8 cellular contexts compared by ENCODE assay signal in genomic region chr20:20083796-20084195, GRCh38. TPM values are rescaled to one million over a fixed set of nuclear protein-coding genes. Genes with fewer than 3 reads are reported as not detected.
DNase-seq lines count a peak whose midpoint lies in the region; FAIRE-seq and TF ChIP-seq lines count a peak whose summit lies in the region.

No MANE protein-coding gene starts in this region.

- H3K27me3 ChIP-seq in A673 (replicated peaks; ENCODE audit: insufficient read depth, low read depth, low read length, poor library complexity) (peaks cover 16% of the 10 kb centered on the region), SJCRH30 (no peaks in the 10 kb centered on the region), neural cell (ENCODE audit: insufficient read depth, low read depth, low read length) (no peaks in the 10 kb centered on the region)

- no peaks in the 10 kb centered on the region for H4K20me1 ChIP-seq in neural cell (ENCODE audit: insufficient read depth)

- H3K4me1 ChIP-seq in A673 (ENCODE audit: insufficient read depth, low read length, poor library complexity, severe bottlenecking) (peaks cover 7% of the 10 kb centered on the region), SJCRH30 (peaks cover 17% of the 10 kb centered on the region)

- intact Hi-C loops in A673 (cut with micrococcal nuclease; ENCODE audit: unreplicated experiment): loop anchor here (2.0 to 5.0 kb wide), 4 partner anchors 153 to 509 kb away; no protein-coding TSS in a partner anchor

- H3K36me3 ChIP-seq in A673 (ENCODE audit: insufficient read depth, low read length, poor library complexity, severe bottlenecking) (no peaks in the 10 kb centered on the region), SJCRH30 (no peaks in the 10 kb centered on the region), neural cell (ENCODE audit: insufficient read depth, low read length) (no peaks in the 10 kb centered on the region)

- peak; percentile 64 for DNase-seq in A673 (ENCODE audit: low spot score)
- no peak for DNase-seq in GM18507 (ENCODE audit: extremely low spot score, insufficient read length, low read depth)
- peak; percentile 73 for DNase-seq in NCI-H1105 treated with DMSO at 0.1 percent for 48 hours (lab: John Stamatoyannopoulos, UW)
- peak in 1 of 2 experiments; percentile 71 for DNase-seq in SJCRH30
- no peak for DNase-seq in epithelial cell of proximal tubule (ENCODE audit: low read depth)
- no peak for DNase-seq in GOT3 (lab: John Stamatoyannopoulos, UW)
- no peak for DNase-seq in activated CD4-positive, alpha-beta T cell treated with anti-CD3 and anti-CD28 coated beads, Interleukin-2, amount 50 U/mL, for 4 hours

- CTCF ChIA-PET in A673 (lab: Charles Lee): no interaction called here

- POLR2A ChIA-PET in A673 (lab: Charles Lee; ENCODE audit: low non-redundant PET): no interaction called here

- TF ChIP-seq CTCF in A673 (conservative IDR thresholded peaks at IDR 0.05; ENCODE audit: low read depth, low read length) (peak; percentile 70), epithelial cell of proximal tubule (conservative IDR thresholded peaks at IDR 0.05; ENCODE audit: low read depth, low read length) (peak; percentile 57), neural cell (IDR thresholded peaks at IDR 0.05; ENCODE audit: poor library complexity, severe bottlenecking) (peak; percentile 87)

- H3K9ac ChIP-seq in neural cell (ENCODE audit: low read length): no peak overlapping the region

- BruUV-seq in A673 (replicated peaks; lab: Mats Ljungman, UMichigan): no TSS peak

- no peaks in the 10 kb centered on the region for H3F3A ChIP-seq in neural cell (ENCODE audit: insufficient read depth, low read length, poor library complexity, severe bottlenecking)

- no peaks in the 10 kb centered on the region for H3K79me2 ChIP-seq in neural cell (replicated peaks; ENCODE audit: insufficient read depth, low read length)

- FAIRE-seq in GM18507 (lab: Jason Lieb, UNC): peak; percentile 75

- H3K9me3 ChIP-seq in A673 (ENCODE audit: low read depth, low read length, poor library complexity, severe bottlenecking): no peaks in the 10 kb centered on the region
- no peaks in the 10 kb centered on the region for H3K9me3 ChIP-seq in SJCRH30 (replicated peaks)
- no peaks in the 10 kb centered on the region for H3K9me3 ChIP-seq in neural cell (ENCODE audit: low read length)

- no peaks in the 10 kb centered on the region for H3K9me2 ChIP-seq in neural cell (ENCODE audit: insufficient read depth, low read length)

- H3K4me3 ChIP-seq in A673 (ENCODE audit: low read depth, low read length, poor library complexity, severe bottlenecking): no peak overlapping the region
- peak overlapping the region; percentile 32 for H3K4me3 ChIP-seq in SJCRH30
- no peak overlapping the region for H3K4me3 ChIP-seq in epithelial cell of proximal tubule (ENCODE audit: low read depth, low read length)
- H3K4me3 ChIP-seq in neural cell (ENCODE audit: low read length): no peak overlapping the region

- no peak for TF ChIP-seq EP300 in neural cell (conservative IDR thresholded peaks at IDR 0.05; ENCODE audit: poor library complexity, severe bottlenecking)

- no peak overlapping the region for H3K27ac ChIP-seq in A673 (ENCODE audit: low read depth, low read length, poor library complexity, severe bottlenecking)
- H3K27ac ChIP-seq in SJCRH30: no peak overlapping the region; the same call in 1 of the 2 replicates
- H3K27ac ChIP-seq in neural cell (ENCODE audit: low read length): no peak overlapping the region

- H2AFZ ChIP-seq in neural cell (ENCODE audit: low read depth, low read length): no peak overlapping the region

- no peak overlapping the region for H3K4me2 ChIP-seq in neural cell (ENCODE audit: low read length)

- TF ChIP-seq RAD21 in neural cell (conservative IDR thresholded peaks at IDR 0.05): peak; percentile 90

TF ChIP-seq in neural cell, 6 proteins besides CTCF, POLR2A, EP300 and RAD21:
- TF ChIP-seq POLR2AphosphoS5 (IDR thresholded peaks at IDR 0.05) (no peak), MXI1 (conservative IDR thresholded peaks at IDR 0.05; ENCODE audit: poor library complexity, severe bottlenecking) (no peak), SMC3 (conservative IDR thresholded peaks at IDR 0.05; ENCODE audit: poor library complexity) (peak; percentile 92)

RNA-seq across cellular contexts. Expression of gene CFAP61, which starts 31.5 kb away (rescaled TPM):
- total RNA-seq in A673 (2021) (not detected in 2 replicates), epithelial cell of proximal tubule (not detected in 2 replicates)
- total RNA-seq in SJCRH30 (2014; rRNA removed; shearing (Covaris generic)): 0.23 and 0.40 TPM in 2 replicates
- 0.42 TPM in 1 of 2 replicates, not detected in the other for polyA plus RNA-seq in neural cell
- 3.7 TPM in 2 replicates for polyA minus RNA-seq in neural cell

RNA-seq across cellular contexts. Expression of gene CRNKL1, which starts 31.5 kb away (rescaled TPM):
- total RNA-seq in A673 (2021) (25.1 and 26.8 TPM in 2 replicates), epithelial cell of proximal tubule (15.8 and 18.7 TPM in 2 replicates)
- 49.4 and 51.8 TPM in 2 replicates for total RNA-seq in SJCRH30 (2014; rRNA removed; shearing (Covaris generic))
- polyA plus RNA-seq in neural cell: 27.0 and 29.0 TPM in 2 replicates
- 78.4 and 85.5 TPM in 2 replicates for polyA minus RNA-seq in neural cell

Comparison
In these comparisons a context has a peak if more than half of its experiments do, and no peak if none do; other contexts are left out.
1. DNase-seq: peak in A673 (single experiment) and NCI-H1105 treated with DMSO at 0.1 percent for 48 hours (single experiment); none in GM18507 (single experiment), epithelial cell of proximal tubule (single experiment), GOT3 (single experiment) and activated CD4-positive, alpha-beta T cell treated with anti-CD3 and anti-CD28 coated beads, Interleukin-2, amount 50 U/mL, for 4 hours (0 of 2).
2. Peak in every context shown above with its lines, with median percentiles within 50 percentile points of each other: CTCF ChIP-seq.